Comparison of ENCODE assay signal across 1 cellular context in the genomic region with DNA sequence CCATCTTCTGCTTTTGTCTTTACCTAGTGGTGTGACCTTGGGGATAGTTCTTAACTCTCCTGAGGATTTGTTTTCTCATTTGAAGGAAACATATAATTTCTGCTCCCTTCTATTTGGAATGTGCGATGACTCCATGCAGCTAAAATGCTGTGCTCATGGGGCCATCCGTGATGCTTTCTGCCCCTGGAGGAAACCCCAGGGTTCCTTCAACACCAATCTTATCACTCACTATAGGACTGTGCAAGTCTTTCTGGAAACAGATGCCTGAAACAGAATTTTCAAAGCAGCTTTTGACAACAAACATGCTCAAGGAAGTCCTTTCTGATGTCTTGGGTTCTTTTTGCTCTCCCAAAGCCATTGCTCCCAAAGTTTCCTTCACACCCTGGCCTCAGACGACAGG.
TF ChIP-seq lines count a peak whose summit lies in the region.

No MANE protein-coding gene starts in this region.

TF ChIP-seq in SK-N-SH treated with all-trans-retinoic acid at 6 μM for 48 hours, 23 proteins besides CTCF, POLR2A, EP300 and RAD21 (continued from another document):
- TF ChIP-seq TSHZ2 (CRISPR knock-in tag; IDR thresholded peaks at IDR 0.05) (no peak), BACH2 (CRISPR knock-in tag; IDR thresholded peaks at IDR 0.05; ENCODE audit: borderline replicate concordance) (no peak), SNAI2 (CRISPR knock-in tag; IDR thresholded peaks at IDR 0.05) (no peak)
- TF ChIP-seq, protein P1, sequence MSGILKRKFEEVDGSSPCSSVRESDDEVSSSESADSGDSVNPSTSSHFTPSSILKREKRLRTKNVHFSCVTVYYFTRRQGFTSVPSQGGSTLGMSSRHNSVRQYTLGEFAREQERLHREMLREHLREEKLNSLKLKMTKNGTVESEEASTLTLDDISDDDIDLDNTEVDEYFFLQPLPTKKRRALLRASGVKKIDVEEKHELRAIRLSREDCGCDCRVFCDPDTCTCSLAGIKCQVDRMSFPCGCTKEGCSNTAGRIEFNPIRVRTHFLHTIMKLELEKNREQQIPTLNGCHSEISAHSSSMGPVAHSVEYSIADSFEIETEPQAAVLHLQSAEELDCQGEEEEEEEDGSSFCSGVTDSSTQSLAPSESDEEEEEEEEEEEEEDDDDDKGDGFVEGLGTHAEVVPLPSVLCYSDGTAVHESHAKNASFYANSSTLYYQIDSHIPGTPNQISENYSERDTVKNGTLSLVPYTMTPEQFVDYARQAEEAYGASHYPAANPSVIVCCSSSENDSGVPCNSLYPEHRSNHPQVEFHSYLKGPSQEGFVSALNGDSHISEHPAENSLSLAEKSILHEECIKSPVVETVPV (CRISPR knock-in tag; IDR thresholded peaks at IDR 0.05) = no peak
